18 cellular contexts compared by ENCODE assay signal in the genomic region with DNA sequence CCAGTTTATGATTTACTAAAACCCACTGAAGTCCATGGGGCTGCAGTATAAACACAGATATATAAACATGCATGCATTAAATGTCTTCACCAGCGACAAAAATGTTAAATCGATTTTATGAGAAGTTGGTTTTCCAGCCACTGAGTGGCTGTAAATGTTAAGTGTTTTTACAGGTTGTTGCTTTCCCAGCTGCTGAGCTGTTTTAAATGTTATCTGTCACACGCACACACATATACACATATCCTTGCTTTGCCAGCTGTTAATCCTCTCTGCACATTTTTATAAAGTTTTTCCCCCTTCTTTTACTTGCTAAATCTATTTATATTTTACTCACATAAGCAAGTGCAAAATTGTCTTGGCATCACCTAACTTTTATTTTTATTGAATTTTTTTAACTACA.
DNase-seq lines count a peak whose midpoint lies in the region; ATAC-seq and TF ChIP-seq lines count a peak whose summit lies in the region.
"Had no signal": no experiment of that assay in that cellular context is flagged by ENCODE, and none has a peak within 500 bp of the region (broad histone marks: within the 10 kb centered on the region; RNA-seq: fewer than 3 reads in every experiment).

No MANE protein-coding gene starts in this region.

- H3K4me3 ChIP-seq in osteoblast (ENCODE audit: insufficient read depth, low read length) (no peak overlapping the region), lower lobe of right lung (no peak overlapping the region)
- H3K4me3 ChIP-seq: GM12878, SK-N-MC had no signal

- H3K27ac ChIP-seq in osteoblast (ENCODE audit: low read depth, low read length) (no peak overlapping the region), lower lobe of right lung (no peak overlapping the region)
- H3K27ac ChIP-seq: SK-N-MC had no signal

- H3K4me1 ChIP-seq in osteoblast (ENCODE audit: insufficient read depth, low read length) (no peaks in the 10 kb centered on the region), lower lobe of right lung (no peaks in the 10 kb centered on the region)

- intact Hi-C loops in lower lobe of right lung (cut with DNase I): no loop called here

- no peaks in the 10 kb centered on the region for H3K79me2 ChIP-seq in osteoblast (ENCODE audit: insufficient read depth, low read length)

- ATAC-seq in lower lobe of right lung: no peak
- no peak for ATAC-seq in HG03439 (IDR thresholded peaks at IDR 0.05; ENCODE audit: unreplicated experiment)
- ATAC-seq: GM12878, PC-3, T-helper 17 cell had no signal

- H2AFZ ChIP-seq in osteoblast (ENCODE audit: low read length): no peak overlapping the region

- H3K9me3 ChIP-seq in osteoblast (ENCODE audit: low read depth, low read length) (peaks cover 3% of the 10 kb centered on the region), lower lobe of right lung (no peaks in the 10 kb centered on the region)

- H4K20me1 ChIP-seq in osteoblast (ENCODE audit: insufficient read depth, low read length): no peaks in the 10 kb centered on the region

- no peaks in the 10 kb centered on the region for H3K27me3 ChIP-seq in osteoblast (ENCODE audit: insufficient read depth, low read length)
- H3K27me3 ChIP-seq in lower lobe of right lung (ENCODE audit: low read depth): no peaks in the 10 kb centered on the region

- TF ChIP-seq CTCF in osteoblast (IDR thresholded peaks at IDR 0.05; ENCODE audit: extremely low read depth, low read depth, low read length) (no peak), lower lobe of right lung (IDR thresholded peaks at IDR 0.05) (no peak)

- DNase-seq in NCI-H748 (lab: John Stamatoyannopoulos, UW; ENCODE audit: unreplicated experiment) (peak; percentile 2), NCI-H748 treated with DMSO at 0.1 percent for 48 hours (lab: John Stamatoyannopoulos, UW) (no peak), NCI-H187 (lab: John Stamatoyannopoulos, UW) (peak; percentile 1 to 14), SHP77 treated with DMSO at 0.1 percent for 48 hours (lab: John Stamatoyannopoulos, UW) (peak; percentile 59), osteoblast (ENCODE audit: insufficient read length, low spot score, missing footprints) (peak; percentile 10), lower lobe of right lung (no peak), occipital lobe (lab: John Stamatoyannopoulos, UW) (no peak)
- DNase-seq: DND-41, GOT3, HCEC 1CT, NCI-H1694, PC-3, Right ventricle myocardium superior, SW 1271, T-helper 17 cell had no signal

- H3K36me3 ChIP-seq in osteoblast (ENCODE audit: insufficient read depth, low read length) (no peaks in the 10 kb centered on the region), lower lobe of right lung (no peaks in the 10 kb centered on the region)

- H3K4me2 ChIP-seq in osteoblast (ENCODE audit: insufficient read depth, low read length): no peak overlapping the region

Comparison
In these comparisons a context has a peak if more than half of its experiments do, and no peak if none do; other contexts are left out.
1. DNase-seq: peak in NCI-H748 (single experiment), NCI-H187 (2 of 2), SHP77 treated with DMSO at 0.1 percent for 48 hours (single experiment) and osteoblast (single experiment); none in NCI-H748 treated with DMSO at 0.1 percent for 48 hours (single experiment), lower lobe of right lung (single experiment) and occipital lobe (single experiment).